ENCODE assay signal across 8 cellular contexts in genomic region chrX:132488819-132489255, GRCh38. TPM values are rescaled to one million over a fixed set of nuclear protein-coding genes. Genes with fewer than 3 reads are reported as not detected.
A peak's percentile ranks its signal among the peaks of the same experiment; 100 is the strongest.
DNase-seq lines count a peak whose midpoint lies in the region; ATAC-seq and TF ChIP-seq lines count a peak whose summit lies in the region.

TSS of gene MBNL3 (minus strand) at chrX:132489038. CDS start at chrX:132439611, 49,427 bp downstream.

- H3K4me3 Mint-ChIP-seq in activated CD8-positive, alpha-beta T cell treated with anti-CD3 and anti-CD28 coated beads, Interleukin-2, amount 10 ng/mL, durations not matched to agents 7 days and 5 days, result peak within 1 kb of the TSS; percentile 96
- peak within 1 kb of the TSS; percentile 83 for H3K4me3 Mint-ChIP-seq in endodermal cell
- peak within 1 kb of the TSS; percentile 82 for H3K4me3 Mint-ChIP-seq in stimulated activated effector memory CD8-positive, alpha-beta T cell treated with anti-CD3 and anti-CD28 coated beads, Interleukin-12 subunit alpha, Interleukin-12 subunit beta, amount 100 ng/mL, for 72 hours

- H3K4me1 ChIP-seq in endodermal cell (ENCODE audit: control insufficient read depth, insufficient read depth, low read length) (no peaks in the 10 kb centered on the region), mononuclear cell (ENCODE audit: insufficient read depth, low read length) (peaks cover 48% of the 10 kb centered on the region)

- peak within 1 kb of the TSS; percentile 57 for H3K27ac ChIP-seq in endodermal cell (ENCODE audit: low read depth, low read length)

- peak; percentile 48 for ATAC-seq in HG03354 (IDR thresholded peaks at IDR 0.05; ENCODE audit: poor library complexity, severe bottlenecking, unreplicated experiment)
- ATAC-seq in activated CD8-positive, alpha-beta T cell treated with anti-CD3 and anti-CD28 coated beads, Interleukin-2, amount 10 ng/mL, durations not matched to agents 7 days and 5 days, result peak; percentile 78
- peak; percentile 77 for ATAC-seq in stimulated activated effector memory CD8-positive, alpha-beta T cell treated with anti-CD3 and anti-CD28 coated beads, Interleukin-12 subunit alpha, Interleukin-12 subunit beta, amount 100 ng/mL, for 72 hours

- H3K27me3 ChIP-seq in endodermal cell (ENCODE audit: control insufficient read depth, insufficient read depth, low read length, poor library complexity, severe bottlenecking) (peaks cover 13% of the 10 kb centered on the region), mononuclear cell (ENCODE audit: insufficient read depth, low read length) (no peaks in the 10 kb centered on the region)

- peaks cover 50% of the 10 kb centered on the region for H3K4me1 Mint-ChIP-seq in activated CD8-positive, alpha-beta T cell treated with anti-CD3 and anti-CD28 coated beads, Interleukin-2, amount 10 ng/mL, durations not matched to agents 7 days and 5 days (ENCODE audit: low read depth)
- H3K4me1 Mint-ChIP-seq in endodermal cell, result peaks cover 20% of the 10 kb centered on the region
- peaks cover 14% of the 10 kb centered on the region for H3K4me1 Mint-ChIP-seq in stimulated activated effector memory CD8-positive, alpha-beta T cell treated with anti-CD3 and anti-CD28 coated beads, Interleukin-12 subunit alpha, Interleukin-12 subunit beta, amount 100 ng/mL, for 72 hours

- TF ChIP-seq CTCF in endodermal cell (conservative IDR thresholded peaks at IDR 0.05), result no peak

- H3K9me3 Mint-ChIP-seq in activated CD8-positive, alpha-beta T cell treated with anti-CD3 and anti-CD28 coated beads, Interleukin-2, amount 10 ng/mL, durations not matched to agents 7 days and 5 days (ENCODE audit: insufficient read depth), result no peaks in the 10 kb centered on the region
- H3K9me3 Mint-ChIP-seq in endodermal cell, result no peaks in the 10 kb centered on the region
- H3K9me3 Mint-ChIP-seq in stimulated activated effector memory CD8-positive, alpha-beta T cell treated with anti-CD3 and anti-CD28 coated beads, Interleukin-12 subunit alpha, Interleukin-12 subunit beta, amount 100 ng/mL, for 72 hours, result no peaks in the 10 kb centered on the region

- peaks cover 4% of the 10 kb centered on the region for H3K36me3 Mint-ChIP-seq in activated CD8-positive, alpha-beta T cell treated with anti-CD3 and anti-CD28 coated beads, Interleukin-2, amount 10 ng/mL, durations not matched to agents 7 days and 5 days (ENCODE audit: low read depth)
- H3K36me3 Mint-ChIP-seq in endodermal cell (ENCODE audit: low read depth), result no peaks in the 10 kb centered on the region
- no peaks in the 10 kb centered on the region for H3K36me3 Mint-ChIP-seq in stimulated activated effector memory CD8-positive, alpha-beta T cell treated with anti-CD3 and anti-CD28 coated beads, Interleukin-12 subunit alpha, Interleukin-12 subunit beta, amount 100 ng/mL, for 72 hours

- peak within 1 kb of the TSS; percentile 97 for H3K27ac Mint-ChIP-seq in activated CD8-positive, alpha-beta T cell treated with anti-CD3 and anti-CD28 coated beads, Interleukin-2, amount 10 ng/mL, durations not matched to agents 7 days and 5 days
- peak within 1 kb of the TSS; percentile 84 for H3K27ac Mint-ChIP-seq in endodermal cell
- peak within 1 kb of the TSS; percentile 95 for H3K27ac Mint-ChIP-seq in stimulated activated effector memory CD8-positive, alpha-beta T cell treated with anti-CD3 and anti-CD28 coated beads, Interleukin-12 subunit alpha, Interleukin-12 subunit beta, amount 100 ng/mL, for 72 hours

- POLR2A ChIA-PET in activated CD8-positive, alpha-beta T cell treated with anti-CD3 and anti-CD28 coated beads, Interleukin-2, amount 10 ng/mL, durations not matched to agents 7 days and 5 days (lab: Charles Lee), result interaction anchor here (1.0 to 2.0 kb wide), 2 partner anchors 8 to 269 kb away, joined by 3 to 11 read pairs; partner anchors contain the start of gene RAP2C

- H3K9ac ChIP-seq in endodermal cell (ENCODE audit: extremely low read depth, low read length, poor library complexity, severe bottlenecking), result peak within 1 kb of the TSS; percentile 49

- CTCF ChIA-PET in activated CD8-positive, alpha-beta T cell treated with anti-CD3 and anti-CD28 coated beads, Interleukin-2, amount 10 ng/mL, durations not matched to agents 7 days and 5 days (lab: Charles Lee), result interaction anchor here (1.0 kb wide), 1 partner anchor 196 kb away, joined by 3 read pairs; no protein-coding TSS in a partner anchor

- H3K9me3 ChIP-seq in endodermal cell (ENCODE audit: control insufficient read depth, low read length), result no peaks in the 10 kb centered on the region
- no peaks in the 10 kb centered on the region for H3K9me3 ChIP-seq in mononuclear cell (ENCODE audit: low read depth, low read length)

- peak; percentile 56 for DNase-seq in Ammon's horn (ENCODE audit: low spot score)
- DNase-seq in GM19238 (ENCODE audit: insufficient read length, low spot score), result peak; percentile 6
- peak; percentile 86 for DNase-seq in NCI-H82 (lab: John Stamatoyannopoulos, UW)
- peak; percentile 71 for DNase-seq in activated CD8-positive, alpha-beta T cell treated with anti-CD3 and anti-CD28 coated beads, Interleukin-2, amount 10 ng/mL, durations not matched to agents 7 days and 5 days
- DNase-seq in endodermal cell, result peak; percentile 83
- no peak for DNase-seq in stimulated activated effector memory CD8-positive, alpha-beta T cell treated with anti-CD3 and anti-CD28 coated beads, Interleukin-12 subunit alpha, Interleukin-12 subunit beta, amount 100 ng/mL, for 72 hours (ENCODE audit: low spot score in 2 of 2)

- WGBS in endodermal cell (ENCODE audit: insufficient coverage in 1 of 2, insufficient read length in 1 of 2), 2 experiments, result 0% methylated on average over 28 of the region's 28 CpGs; no CpG with 5 or more reads in 1 of the 2 experiments

- H3K36me3 ChIP-seq in endodermal cell (ENCODE audit: control insufficient read depth, insufficient read depth, low read length), result no peaks in the 10 kb centered on the region

- H3K27me3 Mint-ChIP-seq in activated CD8-positive, alpha-beta T cell treated with anti-CD3 and anti-CD28 coated beads, Interleukin-2, amount 10 ng/mL, durations not matched to agents 7 days and 5 days (ENCODE audit: low read depth), result no peaks in the 10 kb centered on the region
- peaks cover 42% of the 10 kb centered on the region for H3K27me3 Mint-ChIP-seq in endodermal cell (ENCODE audit: insufficient read depth)

- peak within 1 kb of the TSS; percentile 83 for H3K4me3 ChIP-seq in endodermal cell (ENCODE audit: low read length)
- H3K4me3 ChIP-seq in mononuclear cell (ENCODE audit: low read length), result peak within 1 kb of the TSS; percentile 56

RNA-seq across cellular contexts. Expression of gene MBNL3, which starts in this region (rescaled TPM):
- total RNA-seq in activated CD8-positive, alpha-beta T cell treated with anti-CD3 and anti-CD28 coated beads, Interleukin-2, amount 10 ng/mL, durations not matched to agents 7 days and 5 days, result 10 to 100 TPM; 30.0 TPM
- total RNA-seq in endodermal cell (10 to 100 TPM; 17.0 to 33.4 TPM), mononuclear cell (27.4 TPM)
- 17.2 TPM for polyA plus RNA-seq in endodermal cell (2013, experiment 1 of 2)
- 15.4 TPM for polyA plus RNA-seq in endodermal cell (2013, experiment 2 of 2)

Comparison
In these comparisons a context has a peak if more than half of its experiments do, and no peak if none do; other contexts are left out.
1. DNase-seq: peak in Ammon's horn (single experiment), GM19238 (single experiment), NCI-H82 (single experiment), activated CD8-positive, alpha-beta T cell treated with anti-CD3 and anti-CD28 coated beads, Interleukin-2, amount 10 ng/mL, durations not matched to agents 7 days and 5 days (single experiment) and endodermal cell (single experiment); none in stimulated activated effector memory CD8-positive, alpha-beta T cell treated with anti-CD3 and anti-CD28 coated beads, Interleukin-12 subunit alpha, Interleukin-12 subunit beta, amount 100 ng/mL, for 72 hours (0 of 2).
2. Peak in every context shown above with its lines, with median percentiles within 50 percentile points of each other: ATAC-seq, H3K27ac Mint-ChIP-seq and H3K4me3 Mint-ChIP-seq.